22 cellular contexts compared by ENCODE assay signal in the genomic region with DNA sequence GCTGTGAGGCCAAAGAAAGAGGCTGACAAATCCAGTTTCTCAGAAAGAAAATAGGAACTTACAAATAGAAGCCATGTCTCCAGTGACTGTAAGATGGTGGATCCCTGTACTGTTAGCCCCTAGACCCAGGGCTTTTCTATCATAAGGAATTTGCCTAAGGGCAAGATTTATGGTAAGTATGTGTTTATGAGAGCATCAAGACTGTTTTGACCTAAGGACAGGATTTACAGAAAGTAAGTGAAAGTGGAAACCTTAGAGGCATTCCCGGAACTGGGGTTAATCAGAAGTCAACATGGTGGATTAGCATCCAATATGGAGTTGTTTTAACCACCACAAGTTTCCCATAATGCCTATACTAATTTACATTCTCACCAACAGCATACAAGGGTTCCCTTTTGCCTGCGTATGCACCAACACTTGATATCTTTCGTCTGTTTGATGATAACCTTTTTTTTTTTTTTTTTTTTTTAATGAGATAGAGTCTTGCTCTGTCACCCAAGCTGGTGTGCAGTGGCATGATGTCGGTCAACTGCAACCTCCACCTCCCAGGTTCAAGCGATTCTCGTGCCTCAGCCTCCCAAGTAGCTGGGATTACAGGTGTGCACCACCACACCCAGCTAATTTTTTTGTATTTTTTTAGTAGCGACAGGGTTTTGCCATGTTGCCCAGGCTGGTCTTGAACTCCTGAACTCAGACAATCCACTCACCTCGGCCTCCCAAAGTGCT.
"Had no signal": no experiment of that assay in that cellular context is flagged by ENCODE, and none has a peak within 500 bp of the region (broad histone marks: within the 10 kb centered on the region; RNA-seq: fewer than 3 reads in every experiment).

No MANE protein-coding gene starts in this region.

- H3K27me3 ChIP-seq: adrenal gland, ascending aorta, brain microvascular endothelial cell, sigmoid colon, testis had no signal

- H3K36me3 ChIP-seq: adrenal gland had no signal

- H3K27me3 Mint-ChIP-seq: natural killer cell treated with Interleukin-12 subunit alpha and Interleukin-12 subunit beta and Interleukin-15 and Interleukin-18, amount 100 ng/mL, for 72 hours; progenitor cell of endocrine pancreas; type B pancreatic cell had no signal

- H3K9me3 ChIP-seq: adrenal gland, ascending aorta, left ventricle myocardium inferior, sigmoid colon, testis had no signal

- H3K4me3 Mint-ChIP-seq: mesothelial cell of epicardium; natural killer cell treated with Interleukin-12 subunit alpha and Interleukin-12 subunit beta and Interleukin-15 and Interleukin-18, amount 100 ng/mL, for 72 hours; type B pancreatic cell; WTC11 had no signal

- H3K9me3 Mint-ChIP-seq: activated T-helper 2 cell treated with anti-CD3 and anti-CD28 coated beads, Interferon-gamma antibody, Interleukin-2, Interleukin-4, amounts not matched to agents 10 μg/mL and 5 μg/mL and 100 μg/mL, durations not matched to agents 14 hours and 24 hours and 36 hours; natural killer cell treated with Interleukin-12 subunit alpha and Interleukin-12 subunit beta and Interleukin-15 and Interleukin-18, amount 100 ng/mL, for 72 hours; type B pancreatic cell; WTC11 had no signal

- H3K4me3 ChIP-seq: adrenal gland, ascending aorta, left ventricle myocardium inferior, sigmoid colon, testis had no signal

- DNase-seq: activated CD4-positive, alpha-beta T cell treated with anti-CD3 and anti-CD28 coated beads, Interleukin-2, amount 50 U/mL, for 48 hours; activated naive CD4-positive, alpha-beta T cell; adrenal gland; brain microvascular endothelial cell; central memory CD4-positive, alpha-beta T cell; effector memory CD4-positive, alpha-beta T cell; foreskin melanocyte; glutamatergic neuron; hippocampal formation; left ventricle myocardium inferior; retina; sigmoid colon; stimulated activated CD4-positive, alpha-beta T cell treated with anti-CD3 and anti-CD28 coated beads, Interleukin-2, amount 100 ng/mL, for 48 hours; T1000; testis had no signal

- H3K27ac Mint-ChIP-seq: activated T-helper 2 cell treated with anti-CD3 and anti-CD28 coated beads, Interferon-gamma antibody, Interleukin-2, Interleukin-4, amounts not matched to agents 10 μg/mL and 5 μg/mL and 100 μg/mL, durations not matched to agents 14 hours and 24 hours and 36 hours; mesothelial cell of epicardium; natural killer cell treated with Interleukin-12 subunit alpha and Interleukin-12 subunit beta and Interleukin-15 and Interleukin-18, amount 100 ng/mL, for 72 hours; type B pancreatic cell; WTC11 had no signal

- ATAC-seq: natural killer cell treated with Interleukin-12 subunit alpha and Interleukin-12 subunit beta and Interleukin-15 and Interleukin-18, amount 100 ng/mL, for 72 hours; WTC11 had no signal

- H3K4me1 ChIP-seq: ascending aorta had no signal
